Comparison of ENCODE assay signal across 14 cellular contexts in genomic region chr1:213075725-213076124, GRCh38. TPM values are rescaled to one million over a fixed set of nuclear protein-coding genes. Genes with fewer than 3 reads are reported as not detected.
DNase-seq lines count a peak whose midpoint lies in the region; ATAC-seq, FAIRE-seq and TF ChIP-seq lines count a peak whose summit lies in the region.
"Had no signal": no experiment of that assay in that cellular context is flagged by ENCODE, and none has a peak within 500 bp of the region (broad histone marks: within the 10 kb centered on the region; RNA-seq: fewer than 3 reads in every experiment).

No MANE protein-coding gene starts in this region.

- DNase-seq in small intestine (no peak), NCI-H1694 treated with DMSO at 0.1 percent for 48 hours (lab: John Stamatoyannopoulos, UW) (no peak), NCI-H345 treated with DMSO at 0.1 percent for 48 hours (lab: John Stamatoyannopoulos, UW; ENCODE audit: unreplicated experiment) (no peak), upper lobe of right lung (no peak)
- DNase-seq: activated T-cell treated with anti-CD3 and anti-CD28 coated beads, Interleukin-2, amount 50 U/mL, for 4 hours; foreskin keratinocyte; NK-92 treated with Interleukin-12 subunit alpha and Interleukin-12 subunit beta, amount 100 ng/mL, for 24 hours; stimulated activated CD4-positive, alpha-beta T cell treated with anti-CD3 and anti-CD28 coated beads, Interleukin-1b, Interleukin-23, amount 100 ng/mL, for 48 hours had no signal

- ATAC-seq in GM18498 (IDR thresholded peaks at IDR 0.05; ENCODE audit: unreplicated experiment): peak; percentile 94
- peak; percentile 74 for ATAC-seq in GM19397 (IDR thresholded peaks at IDR 0.05; ENCODE audit: unreplicated experiment)
- ATAC-seq in HG02759 (IDR thresholded peaks at IDR 0.05; ENCODE audit: unreplicated experiment): peak; percentile 83
- peak; percentile 53 for ATAC-seq in HG03469 (IDR thresholded peaks at IDR 0.05; ENCODE audit: unreplicated experiment)
- ATAC-seq in upper lobe of right lung: no peak
- ATAC-seq: activated T-cell treated with anti-CD3 and anti-CD28 coated beads, Interleukin-2, amount 50 U/mL, for 4 hours; foreskin keratinocyte had no signal

- intact Hi-C loops in upper lobe of right lung (cut with DNase I): no loop called here

- no peak overlapping the region for H3K27ac ChIP-seq in small intestine (ENCODE audit: low read depth in 1 of 2, low read length in 1 of 2)
- no peak overlapping the region for H3K27ac ChIP-seq in upper lobe of right lung
- H3K27ac ChIP-seq: ascending aorta, foreskin keratinocyte, prostate gland had no signal

- no peak for FAIRE-seq in small intestine (lab: Jason Lieb, UNC)

- H3K36me3 ChIP-seq in small intestine (ENCODE audit: control insufficient read depth in 2 of 2, insufficient read depth in 2 of 2, low read length in 2 of 2) (no peaks in the 10 kb centered on the region), upper lobe of right lung (no peaks in the 10 kb centered on the region)
- H3K36me3 ChIP-seq: prostate gland had no signal

- no peak for TF ChIP-seq CTCF in upper lobe of right lung (IDR thresholded peaks at IDR 0.05)

- H3K4me3 ChIP-seq in small intestine (ENCODE audit: low read depth in 1 of 2, low read length in 2 of 2) (no peak overlapping the region), upper lobe of right lung (no peak overlapping the region)
- H3K4me3 ChIP-seq: ascending aorta, prostate gland had no signal

- H3K9me3 ChIP-seq in small intestine (ENCODE audit: control insufficient read depth, low read depth) (no peaks in the 10 kb centered on the region), upper lobe of right lung (no peaks in the 10 kb centered on the region)
- H3K9me3 ChIP-seq: ascending aorta, prostate gland had no signal

- 82 to 95% (median 87%) methylated on average over 2 of the region's 2 CpGs for WGBS in small intestine, 3 donors

- no peaks in the 10 kb centered on the region for H3K4me1 ChIP-seq in small intestine (ENCODE audit: control insufficient read depth in 2 of 2, insufficient read depth in 1 of 2, low read depth in 1 of 2, low read length in 1 of 2)
- peaks cover under 1% of the 10 kb centered on the region for H3K4me1 ChIP-seq in upper lobe of right lung
- H3K4me1 ChIP-seq: ascending aorta, foreskin keratinocyte, prostate gland had no signal

- H3K27me3 ChIP-seq in small intestine (ENCODE audit: control insufficient read depth in 2 of 2, insufficient read depth in 2 of 2, low read length in 2 of 2): no peaks in the 10 kb centered on the region
- no peaks in the 10 kb centered on the region for H3K27me3 ChIP-seq in upper lobe of right lung
- H3K27me3 ChIP-seq: ascending aorta, foreskin keratinocyte had no signal

RNA-seq across cellular contexts. Expression of gene RPS6KC1, which starts 24.7 kb away (rescaled TPM):
- polyA plus RNA-seq in small intestine: 1 to 10 TPM; 5.7 to 5.8 (median 5.7) TPM
- 15.1 TPM for total RNA-seq in upper lobe of right lung
